Comparison of ENCODE assay signal across 8 cellular contexts in the genomic region with DNA sequence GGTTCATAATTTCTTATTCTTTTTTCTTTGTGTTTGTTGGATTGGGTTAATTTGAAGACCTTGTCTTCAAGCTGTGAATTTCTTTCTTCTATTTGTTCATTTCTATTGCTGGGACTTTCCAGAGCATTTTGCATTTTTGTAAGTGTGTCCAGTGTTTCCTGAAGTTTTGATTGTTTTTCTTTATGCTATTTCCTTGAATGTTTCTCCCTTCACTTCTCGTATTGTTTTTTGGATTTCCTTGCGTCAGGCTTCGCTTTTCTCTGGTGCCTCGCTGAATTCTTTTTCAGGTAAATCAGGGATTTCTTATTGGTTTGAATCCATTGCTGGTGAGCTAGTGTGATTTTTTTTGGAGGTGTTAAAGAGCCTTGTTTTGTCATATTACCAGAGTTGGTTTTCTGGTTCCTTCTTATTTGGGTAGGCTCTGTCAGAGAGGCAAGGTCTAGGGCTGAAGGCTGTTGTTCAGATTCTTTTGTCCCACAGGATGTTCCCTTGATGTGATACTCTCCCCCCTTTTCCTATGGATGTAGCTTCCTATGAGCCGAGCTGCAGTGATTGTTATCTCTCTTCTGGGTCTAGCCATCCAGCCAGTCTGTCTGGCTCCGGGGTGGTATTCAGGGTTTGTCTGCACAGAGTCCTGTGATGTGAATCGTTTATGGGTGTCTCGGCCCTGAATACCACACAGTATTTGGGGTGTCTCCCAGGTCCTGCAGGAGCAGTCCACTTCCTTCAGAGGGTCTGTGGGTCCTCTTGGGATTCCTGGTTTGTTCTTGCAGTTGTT. TPM values are rescaled to one million over a fixed set of nuclear protein-coding genes. Genes with fewer than 3 reads are reported as not detected.
DNase-seq lines count a peak whose midpoint lies in the region; ATAC-seq, FAIRE-seq and TF ChIP-seq lines count a peak whose summit lies in the region.
"Not testable (repeated sequence)": the region's sequence is repeated elsewhere in the genome, so short reads cannot be mapped to it uniquely, and the experiment has no call there.

No MANE protein-coding gene starts in this region.

- not testable (repeated sequence) for H3K79me2 ChIP-seq in OCI-LY1 (ENCODE audit: insufficient read depth, low read length); astrocyte (ENCODE audit: insufficient read depth, low read length)

- H3K36me3 Mint-ChIP-seq in CD4-positive, CD25-positive, alpha-beta regulatory T cell; astrocyte (ENCODE audit: low read depth, unreplicated experiment): not testable (repeated sequence)
- H3K36me3 Mint-ChIP-seq in activated B cell treated with CpG ODN at 0.5 μM for 24 hours (ENCODE audit: low read depth) (peaks cover 33% of the 10 kb centered on the region), immature natural killer cell (peaks cover 0 to 16% (median 5%) of the 10 kb centered on the region in 3 donors)
- peaks cover 8 to 37% (median 18%) of the 10 kb centered on the region in 5 donors for H3K36me3 Mint-ChIP-seq in naive thymus-derived CD4-positive, alpha-beta T cell
- peaks cover 38 to 44% of the 10 kb centered on the region in 2 donors for H3K36me3 Mint-ChIP-seq in stimulated activated naive B cell treated with anti-CD40 and anti-IgM and Interleukin-4, amounts not matched to agents 10 μg/mL and 1 μg/mL and 100 μg/mL, for 72 hours

- CTCF ChIA-PET in activated B cell treated with CpG ODN at 0.5 μM for 24 hours (lab: Charles Lee), result interaction anchor here (1.0 to 1.5 kb wide), 2 partner anchors 55 to 144 kb away, joined by 3 to 4 read pairs; no protein-coding TSS in a partner anchor
- CTCF ChIA-PET in naive thymus-derived CD4-positive, alpha-beta T cell (lab: Charles Lee), result interaction anchor here (1.1 kb wide), 2 partner anchors 10 to 35 kb away, joined by 3 read pairs; no protein-coding TSS in a partner anchor

- H3K4me1 Mint-ChIP-seq in CD4-positive, CD25-positive, alpha-beta regulatory T cell, result peaks cover 14 to 62% (median 43%) of the 10 kb centered on the region in 4 donors
- peaks cover 84% of the 10 kb centered on the region for H3K4me1 Mint-ChIP-seq in activated B cell treated with CpG ODN at 0.5 μM for 24 hours
- not testable (repeated sequence) for H3K4me1 Mint-ChIP-seq in astrocyte (ENCODE audit: low read depth, unreplicated experiment)
- peaks cover 30 to 38% of the 10 kb centered on the region in 2 donors for H3K4me1 Mint-ChIP-seq in immature natural killer cell
- H3K4me1 Mint-ChIP-seq in naive thymus-derived CD4-positive, alpha-beta T cell, result peaks cover 19 to 69% (median 61%) of the 10 kb centered on the region in 7 donors
- H3K4me1 Mint-ChIP-seq in stimulated activated naive B cell treated with anti-CD40 and anti-IgM and Interleukin-4, amounts not matched to agents 10 μg/mL and 1 μg/mL and 100 μg/mL, for 72 hours, result peaks cover 40 to 79% of the 10 kb centered on the region in 2 donors

- H3K27ac ChIP-seq in CD4-positive, CD25-positive, alpha-beta regulatory T cell (ENCODE audit: insufficient read depth, low read length, poor library complexity, severe bottlenecking); astrocyte (ENCODE audit: low read depth, low read length); naive thymus-derived CD4-positive, alpha-beta T cell (ENCODE audit: low read depth, low read length): not testable (repeated sequence)
- peak overlapping the region; percentile 35 for H3K27ac ChIP-seq in OCI-LY1 (ENCODE audit: low read depth, low read length, poor library complexity, severe bottlenecking)

- FAIRE-seq in astrocyte (lab: Jason Lieb, UNC), result not testable (repeated sequence)

- DNase-seq in CD4-positive, CD25-positive, alpha-beta regulatory T cell; activated B cell treated with CpG ODN at 0.5 μM for 24 hours; astrocyte (ENCODE audit: low read depth); immature natural killer cell; naive thymus-derived CD4-positive, alpha-beta T cell; stimulated activated naive B cell treated with anti-CD40 and anti-IgM and Interleukin-4, amounts not matched to agents 10 μg/mL and 1 μg/mL and 100 μg/mL, for 72 hours: not testable (repeated sequence)
- peak; percentile 25 for DNase-seq in ELF-1 (ENCODE audit: low read depth, low spot score)

- H3K4me1 ChIP-seq in CD4-positive, CD25-positive, alpha-beta regulatory T cell (ENCODE audit: control insufficient read depth, insufficient read depth, low read length, poor library complexity, severe bottlenecking), result peaks cover 22% of the 10 kb centered on the region
- peaks cover 37% of the 10 kb centered on the region for H3K4me1 ChIP-seq in OCI-LY1 (ENCODE audit: insufficient read depth, low read length, severe bottlenecking)
- H3K4me1 ChIP-seq in astrocyte (ENCODE audit: insufficient read depth, low read length), result not testable (repeated sequence)
- peaks cover 10 to 24% of the 10 kb centered on the region in 2 donors for H3K4me1 ChIP-seq in naive thymus-derived CD4-positive, alpha-beta T cell (ENCODE audit: control insufficient read depth in 2 of 2, insufficient read depth in 2 of 2, low read length in 2 of 2)

- H3K27me3 Mint-ChIP-seq in CD4-positive, CD25-positive, alpha-beta regulatory T cell; activated B cell treated with CpG ODN at 0.5 μM for 24 hours; astrocyte (ENCODE audit: low read depth, unreplicated experiment); immature natural killer cell (ENCODE audit: low read depth in 3 of 3); naive thymus-derived CD4-positive, alpha-beta T cell; stimulated activated naive B cell treated with anti-CD40 and anti-IgM and Interleukin-4, amounts not matched to agents 10 μg/mL and 1 μg/mL and 100 μg/mL, for 72 hours: not testable (repeated sequence)

- intact Hi-C loops in activated B cell treated with CpG ODN at 0.5 μM for 24 hours (cut with micrococcal nuclease), result loop anchor here (5.0 kb wide), 1 partner anchor 270 kb away; the partner anchor contains the start of gene ANKRD42
- intact Hi-C loops in naive thymus-derived CD4-positive, alpha-beta T cell (cut with micrococcal nuclease), result loop anchor here in 1 of 2 donors (5.0 kb wide), 1 partner anchor 235 kb away; the partner anchor contains the start of gene PCF11

- not testable (repeated sequence) for H3K4me2 ChIP-seq in OCI-LY1 (ENCODE audit: low read length); astrocyte (ENCODE audit: low read length)

- not testable (repeated sequence) for H3F3A ChIP-seq in OCI-LY1 (ENCODE audit: insufficient read depth, low read length)

- not testable (repeated sequence) for H2AFZ ChIP-seq in OCI-LY1 (ENCODE audit: low read length); astrocyte (ENCODE audit: low read depth, low read length)

- peak overlapping the region in 2 of 4 donors; percentile 26 to 62 for H3K4me3 Mint-ChIP-seq in CD4-positive, CD25-positive, alpha-beta regulatory T cell
- peak overlapping the region; percentile 66 for H3K4me3 Mint-ChIP-seq in activated B cell treated with CpG ODN at 0.5 μM for 24 hours
- H3K4me3 Mint-ChIP-seq in astrocyte (ENCODE audit: unreplicated experiment); immature natural killer cell; stimulated activated naive B cell treated with anti-CD40 and anti-IgM and Interleukin-4, amounts not matched to agents 10 μg/mL and 1 μg/mL and 100 μg/mL, for 72 hours: not testable (repeated sequence)
- H3K4me3 Mint-ChIP-seq in naive thymus-derived CD4-positive, alpha-beta T cell, result peak overlapping the region in 4 of 10 donors; percentile 10 to 61 (median 26)

- H3K9me2 ChIP-seq in OCI-LY1 (ENCODE audit: low read depth, low read length), result not testable (repeated sequence)

- not testable (repeated sequence) for H4K20me1 ChIP-seq in OCI-LY1 (ENCODE audit: insufficient read depth, low read length); astrocyte (ENCODE audit: insufficient read depth, low read length)

- not testable (repeated sequence) for H3K9ac ChIP-seq in OCI-LY1 (ENCODE audit: low read length); astrocyte (ENCODE audit: low read length)

- POLR2A ChIA-PET in activated B cell treated with CpG ODN at 0.5 μM for 24 hours (lab: Charles Lee), result interaction anchor here (0.6 to 4.6 kb wide), 6 partner anchors 22 to 280 kb away, joined by 3 to 39 read pairs (median 4); partner anchors contain the start of genes DDIAS, PCF11 and PRCP
- POLR2A ChIA-PET in naive thymus-derived CD4-positive, alpha-beta T cell (lab: Charles Lee), result interaction anchor here (0.6 to 2.4 kb wide), 7 partner anchors 9 to 78 kb away, joined by 3 to 15 read pairs (median 4); no protein-coding TSS in a partner anchor

- not testable (repeated sequence) for H3K9me3 Mint-ChIP-seq in CD4-positive, CD25-positive, alpha-beta regulatory T cell; astrocyte (ENCODE audit: unreplicated experiment); immature natural killer cell
- H3K9me3 Mint-ChIP-seq in activated B cell treated with CpG ODN at 0.5 μM for 24 hours, result peaks cover 15% of the 10 kb centered on the region
- peaks cover 4 to 33% (median 12%) of the 10 kb centered on the region in 11 donors for H3K9me3 Mint-ChIP-seq in naive thymus-derived CD4-positive, alpha-beta T cell
- H3K9me3 Mint-ChIP-seq in stimulated activated naive B cell treated with anti-CD40 and anti-IgM and Interleukin-4, amounts not matched to agents 10 μg/mL and 1 μg/mL and 100 μg/mL, for 72 hours, result peaks cover 13 to 14% of the 10 kb centered on the region in 2 donors

- H3K27me3 ChIP-seq in CD4-positive, CD25-positive, alpha-beta regulatory T cell (ENCODE audit: control insufficient read depth, insufficient read depth, low read length); OCI-LY1 (ENCODE audit: insufficient read depth, low read length); astrocyte (ENCODE audit: insufficient read depth, low read length); naive thymus-derived CD4-positive, alpha-beta T cell (ENCODE audit: control insufficient read depth in 2 of 2, insufficient read depth in 2 of 2, low read length in 2 of 2): not testable (repeated sequence)

- not testable (repeated sequence) for H3K4me3 ChIP-seq in CD4-positive, CD25-positive, alpha-beta regulatory T cell (ENCODE audit: low read depth, low read length); OCI-LY1 (ENCODE audit: low read depth, low read length, poor library complexity, severe bottlenecking); astrocyte (ENCODE audit: insufficient read depth, low read depth, low read length); naive thymus-derived CD4-positive, alpha-beta T cell (ENCODE audit: low read length)

- H3K36me3 ChIP-seq in CD4-positive, CD25-positive, alpha-beta regulatory T cell (ENCODE audit: control insufficient read depth, insufficient read depth, low read length); astrocyte (ENCODE audit: insufficient read depth, low read length); naive thymus-derived CD4-positive, alpha-beta T cell (ENCODE audit: control insufficient read depth in 2 of 3, insufficient read depth in 3 of 3, low read length in 3 of 3): not testable (repeated sequence)
- H3K36me3 ChIP-seq in OCI-LY1 (ENCODE audit: insufficient read depth, low read length), result peaks cover 75% of the 10 kb centered on the region

- not testable (repeated sequence) for ATAC-seq in CD4-positive, CD25-positive, alpha-beta regulatory T cell (ENCODE audit: low read depth in 2 of 2); activated B cell treated with CpG ODN at 0.5 μM for 24 hours (ENCODE audit: low read depth); naive thymus-derived CD4-positive, alpha-beta T cell; stimulated activated naive B cell treated with anti-CD40 and anti-IgM and Interleukin-4, amounts not matched to agents 10 μg/mL and 1 μg/mL and 100 μg/mL, for 72 hours (replicated peaks)

- not testable (repeated sequence) for H3K9me3 ChIP-seq in CD4-positive, CD25-positive, alpha-beta regulatory T cell (ENCODE audit: control insufficient read depth in 2 of 2, low read length in 2 of 2); OCI-LY1 (ENCODE audit: low read length); astrocyte (ENCODE audit: insufficient read depth, low read depth, low read length); naive thymus-derived CD4-positive, alpha-beta T cell (ENCODE audit: control insufficient read depth in 2 of 3, low read length in 3 of 3)

- TF ChIP-seq CTCF in OCI-LY1 (IDR thresholded peaks at IDR 0.05; ENCODE audit: low read length); activated B cell treated with CpG ODN at 0.5 μM for 24 hours (IDR thresholded peaks at IDR 0.05); astrocyte (IDR thresholded peaks at IDR 0.05; ENCODE audit: insufficient read depth, low read depth, low read length): not testable (repeated sequence)

- peak overlapping the region in 2 of 3 donors; percentile 31 to 70 for H3K27ac Mint-ChIP-seq in CD4-positive, CD25-positive, alpha-beta regulatory T cell
- peak overlapping the region; percentile 84 for H3K27ac Mint-ChIP-seq in activated B cell treated with CpG ODN at 0.5 μM for 24 hours
- peak overlapping the region; percentile 29 for H3K27ac Mint-ChIP-seq in astrocyte (ENCODE audit: unreplicated experiment)
- peak overlapping the region in 5 of 6 donors; percentile 27 to 85 (median 45) for H3K27ac Mint-ChIP-seq in immature natural killer cell
- H3K27ac Mint-ChIP-seq in naive thymus-derived CD4-positive, alpha-beta T cell, result peak overlapping the region in 7 of 9 donors; percentile 19 to 89 (median 71)
- peak overlapping the region; percentile 75 for H3K27ac Mint-ChIP-seq in stimulated activated naive B cell treated with anti-CD40 and anti-IgM and Interleukin-4, amounts not matched to agents 10 μg/mL and 1 μg/mL and 100 μg/mL, for 72 hours

RNA-seq across cellular contexts. Expression of gene DDIAS, which starts 21.0 kb away (rescaled TPM):
- total RNA-seq in CD4-positive, CD25-positive, alpha-beta regulatory T cell, result 2.2 TPM
- 1 to 10 TPM in 3 of 4 donors, under 1 TPM in 1; 0.86 to 2.8 (median 1.3) TPM for polyA plus RNA-seq in CD4-positive, CD25-positive, alpha-beta regulatory T cell
- total RNA-seq in activated B cell treated with CpG ODN at 0.5 μM for 24 hours (4.4 and 4.7 TPM in 2 replicates), astrocyte (2.6 and 4.0 TPM in 2 replicates)
- 1 to 10 TPM in 2 of 3 donors, not detected in 1; 1.4 to 2.4 TPM for polyA plus RNA-seq in immature natural killer cell
- 10 to 100 TPM in 1 of 5 experiments, 1 to 10 TPM in 2, under 1 TPM in 2; 0.57 to 12.7 (median 1.1) TPM for total RNA-seq in naive thymus-derived CD4-positive, alpha-beta T cell
- 1 to 10 TPM in 1 of 2 donors, under 1 TPM in 1; 0.25 to 1.3 TPM for polyA plus RNA-seq in naive thymus-derived CD4-positive, alpha-beta T cell

RNA-seq across cellular contexts. Expression of gene PRCP, which starts 22.4 kb away (rescaled TPM):
- 19.7 TPM for total RNA-seq in CD4-positive, CD25-positive, alpha-beta regulatory T cell
- 10 to 100 TPM; 27.4 to 41.9 (median 32.8) TPM for polyA plus RNA-seq in CD4-positive, CD25-positive, alpha-beta regulatory T cell
- total RNA-seq in activated B cell treated with CpG ODN at 0.5 μM for 24 hours, result 29.8 and 34.8 TPM in 2 replicates
- 62.0 and 70.8 TPM in 2 replicates for total RNA-seq in astrocyte
- polyA plus RNA-seq in immature natural killer cell, result 100 to 1,000 TPM in 1 of 3 donors, 10 to 100 TPM in 2; 65.1 to 104 (median 80.0) TPM
- total RNA-seq in naive thymus-derived CD4-positive, alpha-beta T cell, result 10 to 100 TPM; 19.9 to 42.3 (median 31.8) TPM
- polyA plus RNA-seq in naive thymus-derived CD4-positive, alpha-beta T cell, result 10 to 100 TPM; 28.3 to 34.4 TPM

Comparison
In these comparisons a context has a peak if more than half of its experiments do, and no peak if none do; other contexts are left out.
1. H3K27ac Mint-ChIP-seq: peak in every context shown above with its lines; median percentile 84 in activated B cell treated with CpG ODN at 0.5 μM for 24 hours; 75 in stimulated activated naive B cell treated with anti-CD40 and anti-IgM and Interleukin-4, amounts not matched to agents 10 μg/mL and 1 μg/mL and 100 μg/mL, for 72 hours; 71 in naive thymus-derived CD4-positive, alpha-beta T cell; 50 in CD4-positive, CD25-positive, alpha-beta regulatory T cell; 45 in immature natural killer cell; 29 in astrocyte.